ENCODE assay signal across 8 cellular contexts in genomic region chr5:66828551-66829421, GRCh38.
A peak's percentile ranks its signal among the peaks of the same experiment; 100 is the strongest.
DNase-seq lines count a peak whose midpoint lies in the region; ATAC-seq and TF ChIP-seq lines count a peak whose summit lies in the region.

No MANE protein-coding gene starts in this region.

- H3K4me3 Mint-ChIP-seq in activated naive CD8-positive, alpha-beta T cell treated with anti-CD3 and anti-CD28 coated beads, Interleukin-2, amount 50 U/mL, for 24 hours: peak overlapping the region; percentile 84

- no peaks in the 10 kb centered on the region for H3K9me3 Mint-ChIP-seq in activated naive CD8-positive, alpha-beta T cell treated with anti-CD3 and anti-CD28 coated beads, Interleukin-2, amount 50 U/mL, for 24 hours

- H3K4me1 ChIP-seq in upper lobe of left lung: peaks cover 0 to 23% (median 3%) of the 10 kb centered on the region in 4 donors

- 16 to 18% methylated on average over 14 to 21 of the region's 21 CpGs for WGBS in upper lobe of left lung, 2 donors

- ATAC-seq in GM18498 (IDR thresholded peaks at IDR 0.05; ENCODE audit: unreplicated experiment) (peak; percentile 76), HG03175 (IDR thresholded peaks at IDR 0.05; ENCODE audit: unreplicated experiment) (peak; percentile 84), Right ventricle myocardium superior (ENCODE audit: poor library complexity) (peak; percentile 94), upper lobe of left lung (ENCODE audit: low FRiP score in 2 of 2) (peak; percentile 84 to 95)
- peak; percentile 93 for ATAC-seq in activated naive CD8-positive, alpha-beta T cell treated with anti-CD3 and anti-CD28 coated beads, Interleukin-2, amount 50 U/mL, for 24 hours

- no peaks in the 10 kb centered on the region for H3K27me3 ChIP-seq in upper lobe of left lung

- peaks cover 26% of the 10 kb centered on the region for H3K4me1 Mint-ChIP-seq in activated naive CD8-positive, alpha-beta T cell treated with anti-CD3 and anti-CD28 coated beads, Interleukin-2, amount 50 U/mL, for 24 hours

- TF ChIP-seq CTCF in upper lobe of left lung (IDR thresholded peaks at IDR 0.05): no peak

- peak in 1 of 4 donors; percentile 37 for TF ChIP-seq POLR2A in upper lobe of left lung (IDR thresholded peaks at IDR 0.05)

- peaks cover 41% of the 10 kb centered on the region for H3K27me3 Mint-ChIP-seq in activated naive CD8-positive, alpha-beta T cell treated with anti-CD3 and anti-CD28 coated beads, Interleukin-2, amount 50 U/mL, for 24 hours

- no peaks in the 10 kb centered on the region for H3K36me3 ChIP-seq in upper lobe of left lung

- no peak for TF ChIP-seq EP300 in upper lobe of left lung (IDR thresholded peaks at IDR 0.05)

- intact Hi-C loops in Right ventricle myocardium superior (cut with DNase I): no loop called here

- H3K9me3 ChIP-seq in upper lobe of left lung: no peaks in the 10 kb centered on the region

- peak overlapping the region; percentile 21 to 71 (median 41) for H3K27ac ChIP-seq in upper lobe of left lung

- peak overlapping the region; percentile 20 for H3K27ac Mint-ChIP-seq in activated naive CD8-positive, alpha-beta T cell treated with anti-CD3 and anti-CD28 coated beads, Interleukin-2, amount 50 U/mL, for 24 hours

- H3K36me3 Mint-ChIP-seq in activated naive CD8-positive, alpha-beta T cell treated with anti-CD3 and anti-CD28 coated beads, Interleukin-2, amount 50 U/mL, for 24 hours (ENCODE audit: low read depth): no peaks in the 10 kb centered on the region

- peak overlapping the region; percentile 16 to 46 (median 35) for H3K4me3 ChIP-seq in upper lobe of left lung

- peak; percentile 42 for DNase-seq in RPMI8226
- peak; percentile 40 for DNase-seq in activated naive CD8-positive, alpha-beta T cell treated with anti-CD3 and anti-CD28 coated beads, Interleukin-2, amount 50 U/mL, for 24 hours
- DNase-seq in Right ventricle myocardium superior: peak; percentile 74
- DNase-seq in occipital lobe (lab: John Stamatoyannopoulos, UW): peak; percentile 67
- DNase-seq in upper lobe of left lung: peak in 1 of 2 donors; percentile 72
- DNase-seq in T1000 (lab: John Stamatoyannopoulos, UW): no peak
